ENCODE assay signal across 9 cellular contexts in the genomic region with DNA sequence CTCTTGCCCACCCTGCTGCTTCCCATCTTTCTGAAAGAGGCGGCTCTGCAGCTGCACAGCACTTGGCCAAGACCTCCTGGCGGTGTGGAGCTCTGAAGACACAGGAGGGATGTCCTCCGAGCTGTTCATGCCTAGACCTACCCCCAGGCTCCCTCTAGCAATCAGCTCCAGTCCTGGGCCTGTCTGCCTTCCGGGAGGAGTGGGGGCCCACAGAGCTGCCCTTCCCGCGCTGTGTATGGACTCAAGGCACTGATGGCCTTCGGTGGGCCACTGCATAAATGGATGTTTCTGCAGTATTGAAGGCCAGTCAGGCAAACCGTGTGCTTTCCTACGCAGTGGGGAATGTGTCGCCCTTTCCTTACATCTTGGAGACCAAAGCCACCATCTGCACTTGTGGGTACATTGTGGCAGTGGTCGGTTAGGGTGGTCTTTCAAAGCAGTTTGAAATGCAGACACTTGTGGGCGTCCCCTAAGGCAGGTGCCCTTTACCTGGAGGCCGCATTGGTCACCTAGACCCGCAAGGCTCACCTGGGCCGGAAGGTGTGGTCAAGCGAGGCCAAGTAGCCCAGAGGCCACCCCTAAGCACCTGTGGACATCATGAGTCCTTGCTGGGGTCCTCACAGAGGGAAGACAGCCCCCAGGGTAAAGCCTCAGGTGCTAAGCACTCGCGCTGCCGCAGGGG. TPM values are rescaled to one million over a fixed set of nuclear protein-coding genes. Genes with fewer than 3 reads are reported as not detected.
DNase-seq lines count a peak whose midpoint lies in the region; ATAC-seq and TF ChIP-seq lines count a peak whose summit lies in the region.
"Had no signal": no experiment of that assay in that cellular context is flagged by ENCODE, and none has a peak within 500 bp of the region (broad histone marks: within the 10 kb centered on the region; RNA-seq: fewer than 3 reads in every experiment).

No MANE protein-coding gene starts in this region.

- H3K27me3 ChIP-seq in body of pancreas (no peaks in the 10 kb centered on the region), mesendoderm (ENCODE audit: insufficient read depth, low read length, poor library complexity) (no peaks in the 10 kb centered on the region), vagina (no peaks in the 10 kb centered on the region)

- TF ChIP-seq CTCF in body of pancreas (IDR thresholded peaks at IDR 0.05): no peak
- TF ChIP-seq CTCF in vagina (IDR thresholded peaks at IDR 0.05): no peak

- 56 to 95% methylated on average over 7 to 18 of the region's 19 CpGs for whole genome bisulfite sequencing in body of pancreas, 2 donors
- no CpG with 5 or more reads among the region's 19 CpGs for WGBS in mesendoderm (ENCODE audit: extremely low coverage, insufficient coverage, low lambda C conversion rate)

- peak; percentile 3 for DNase-seq in stimulated activated CD4-positive, alpha-beta T cell treated with anti-CD3 and anti-CD28 coated beads, Interleukin-4, amount 100 ng/mL, for 1 hour
- no peak for DNase-seq in stimulated activated CD4-positive, alpha-beta T cell treated with anti-CD3 and anti-CD28 coated beads, Interleukin-2, amount 100 ng/mL, for 24 hours
- DNase-seq in body of pancreas (peak in 2 of 4 donors; percentile 8 to 20), mesendoderm (no peak), vagina (ENCODE audit: extremely low spot score in 2 of 2) (peak in 1 of 2 donors; percentile 91)

- H3K18ac ChIP-seq in mesendoderm (ENCODE audit: low read length): peak overlapping the region; percentile 82

- TF ChIP-seq POLR2A in body of pancreas (IDR thresholded peaks at IDR 0.05) (no peak), vagina (IDR thresholded peaks at IDR 0.05) (no peak)

- H2AK5ac ChIP-seq in mesendoderm (ENCODE audit: low read length): peak overlapping the region; percentile 7

- H3K56ac ChIP-seq in mesendoderm (ENCODE audit: low read length): peak overlapping the region; percentile 92

- peak overlapping the region; percentile 84 for H3K4ac ChIP-seq in mesendoderm (ENCODE audit: low read depth, low read length)

- no peak overlapping the region for H3K23ac ChIP-seq in mesendoderm (ENCODE audit: low read length)

- H3K36me3 ChIP-seq in body of pancreas (replicated peaks in 1 of 2; ENCODE audit: insufficient read depth in 1 of 2, low read depth in 2 of 2): no peaks in the 10 kb centered on the region
- H3K36me3 ChIP-seq in mesendoderm (ENCODE audit: control insufficient read depth, insufficient read depth, low read length): no peaks in the 10 kb centered on the region
- H3K36me3 ChIP-seq in vagina: no peaks in the 10 kb centered on the region

- peaks cover 11% of the 10 kb centered on the region for H3K79me1 ChIP-seq in mesendoderm (ENCODE audit: low read length)

- H2BK15ac ChIP-seq in mesendoderm (replicated peaks; ENCODE audit: low read depth): peak overlapping the region; percentile 9

- H4K8ac ChIP-seq in mesendoderm (ENCODE audit: low read depth, low read length): no peak overlapping the region

- peak overlapping the region; percentile 10 to 26 for H3K4me3 ChIP-seq in body of pancreas
- H3K4me3 ChIP-seq in mesendoderm (ENCODE audit: low read length): no peak overlapping the region
- peak overlapping the region; percentile 59 to 97 for H3K4me3 ChIP-seq in vagina

- H2BK5ac ChIP-seq in mesendoderm (ENCODE audit: low read length): peak overlapping the region; percentile 92

- ATAC-seq in body of pancreas (no peak), HG02678 (IDR thresholded peaks at IDR 0.05; ENCODE audit: unreplicated experiment) (no peak), GM21786 (IDR thresholded peaks at IDR 0.05; ENCODE audit: unreplicated experiment) (no peak), GM21717 (IDR thresholded peaks at IDR 0.05; ENCODE audit: unreplicated experiment) (no peak)

- H4K5ac ChIP-seq in mesendoderm (ENCODE audit: low read length): no peak overlapping the region

- H3K9me3 ChIP-seq in body of pancreas (no peaks in the 10 kb centered on the region), vagina (no peaks in the 10 kb centered on the region)

- peak overlapping the region; percentile 68 for H3K9ac ChIP-seq in mesendoderm (ENCODE audit: low read length)

- intact Hi-C loops in body of pancreas (cut with DNase I): no loop called here
- intact Hi-C loops in vagina (cut with DNase I): no loop called here

- peak overlapping the region; percentile 16 for H2BK120ac ChIP-seq in mesendoderm (ENCODE audit: low read depth, low read length)

- peaks cover 24% of the 10 kb centered on the region for H3K79me2 ChIP-seq in mesendoderm (ENCODE audit: control insufficient read depth, insufficient read depth, low read length)

- peaks cover 34% of the 10 kb centered on the region for H3K4me1 ChIP-seq in body of pancreas
- peaks cover 12% of the 10 kb centered on the region for H3K4me1 ChIP-seq in mesendoderm (ENCODE audit: control insufficient read depth, low read depth, low read length)
- H3K4me1 ChIP-seq in vagina: peaks cover 25% of the 10 kb centered on the region

- H3K27ac ChIP-seq in body of pancreas (peak overlapping the region; percentile 82 to 94 (median 92)), mesendoderm (ENCODE audit: low read depth, low read length) (peak overlapping the region; percentile 35), vagina (peak overlapping the region; percentile 91)

- H3K4me2 ChIP-seq in mesendoderm (ENCODE audit: low read length): peak overlapping the region; percentile 56

RNA-seq across cellular contexts. Expression of gene PKNOX1, which starts 0.9 kb away (rescaled TPM):
- 10 to 100 TPM; 11.2 to 27.4 TPM for total RNA-seq in body of pancreas
- polyA plus RNA-seq in mesendoderm (2013, experiment 1 of 2): 9.7 TPM
- 9.7 TPM for polyA plus RNA-seq in mesendoderm (2013, experiment 2 of 2)
- total RNA-seq in vagina: 9.8 TPM

RNA-seq across cellular contexts. Expression of gene ERVH48-1, which starts 48.0 kb away (rescaled TPM):
- total RNA-seq in body of pancreas: under 1 TPM in 1 of 2 donors, not detected in 1; 0.52 TPM
- polyA plus RNA-seq in mesendoderm (2013, experiment 1 of 2): 14.7 TPM
- polyA plus RNA-seq in mesendoderm (2013, experiment 2 of 2): 14.6 TPM
- not detected for total RNA-seq in vagina
- total RNA-seq: glomerular endothelial cell had no signal

Comparison
In these comparisons a context has a peak if more than half of its experiments do, and no peak if none do; other contexts are left out.
1. H3K27ac ChIP-seq: peak in every context shown above with its lines; median percentile 92 in body of pancreas; 91 in vagina; 35 in mesendoderm.